10 cellular contexts compared by ENCODE assay signal in genomic region chr19:32346901-32347300, GRCh38. TPM values are rescaled to one million over a fixed set of nuclear protein-coding genes. Genes with fewer than 3 reads are reported as not detected.
DNase-seq lines count a peak whose midpoint lies in the region; ATAC-seq and TF ChIP-seq lines count a peak whose summit lies in the region.
"Had no signal": no experiment of that assay in that cellular context is flagged by ENCODE, and none has a peak within 500 bp of the region (broad histone marks: within the 10 kb centered on the region; RNA-seq: fewer than 3 reads in every experiment).

No MANE protein-coding gene starts in this region.

- ATAC-seq in heart left ventricle: no peak
- ATAC-seq in left cardiac atrium: no peak
- ATAC-seq in lower lobe of right lung: no peak
- no peak for ATAC-seq in GM19467 (IDR thresholded peaks at IDR 0.05; ENCODE audit: unreplicated experiment)

- H3K36me3 ChIP-seq in heart left ventricle (peaks cover 0 to 37% (median 24%) of the 10 kb centered on the region in 9 donors), ascending aorta (no peaks in the 10 kb centered on the region), lower lobe of right lung (peaks cover 15% of the 10 kb centered on the region), uterus (no peaks in the 10 kb centered on the region)

- H3K9me3 ChIP-seq in heart left ventricle (no peaks in the 10 kb centered on the region), ascending aorta (no peaks in the 10 kb centered on the region), lower lobe of right lung (no peaks in the 10 kb centered on the region), uterus (no peaks in the 10 kb centered on the region)

- H3K27ac ChIP-seq in heart left ventricle (peak overlapping the region in 1 of 12 donors; percentile 83), ascending aorta (no peak overlapping the region), lower lobe of right lung (no peak overlapping the region), uterus (no peak overlapping the region)

- H3K4me3 ChIP-seq in heart left ventricle (peak overlapping the region in 10 of 12 donors; percentile 73 to 93 (median 82)), ascending aorta (peak overlapping the region; percentile 67 to 94), lower lobe of right lung (peak overlapping the region; percentile 92), uterus (peak overlapping the region; percentile 90)

- TF ChIP-seq POLR2A in heart left ventricle (IDR thresholded peaks at IDR 0.05) (no peak), uterus (IDR thresholded peaks at IDR 0.05) (no peak)

- intact Hi-C loops in heart left ventricle (cut with DNase I): loop anchor here in 6 of 10 donors (5.0 to 10.0 kb wide), 3 partner anchors 58 to 235 kb away; partner anchors contain the start of genes DPY19L3 (in 5 of the 6) and PDCD5 (in 1 of the 6)
- intact Hi-C loops in left cardiac atrium (cut with DNase I): loop anchor here in 1 of 2 donors (10.0 kb wide), 1 partner anchor 1682 kb away; no protein-coding TSS in a partner anchor
- intact Hi-C loops in ascending aorta (cut with DNase I): loop anchor here (5.0 to 10.0 kb wide), 2 partner anchors 330 to 1002 kb away; partner anchors contain the start of genes ANKRD27, RGS9BP and TSHZ3
- intact Hi-C loops in lower lobe of right lung (cut with DNase I): no loop called here
- intact Hi-C loops in uterus (cut with DNase I; ENCODE audit: low total_unique reads): no loop called here

- TF ChIP-seq CTCF in heart left ventricle (IDR thresholded peaks at IDR 0.05) (no peak), ascending aorta (IDR thresholded peaks at IDR 0.05) (no peak), lower lobe of right lung (IDR thresholded peaks at IDR 0.05) (no peak), uterus (IDR thresholded peaks at IDR 0.05) (no peak)

- 73 to 81% (median 76%) methylated on average over 3 of the region's 3 CpGs for WGBS in heart left ventricle, 4 donors

- peaks cover 0 to 68% (median 0%) of the 10 kb centered on the region in 9 donors for H3K27me3 ChIP-seq in heart left ventricle
- H3K27me3 ChIP-seq in ascending aorta: no peaks in the 10 kb centered on the region
- peaks cover 4% of the 10 kb centered on the region for H3K27me3 ChIP-seq in lower lobe of right lung (ENCODE audit: low read depth)
- no peaks in the 10 kb centered on the region for H3K27me3 ChIP-seq in uterus

- H3K4me1 ChIP-seq in heart left ventricle (peaks cover 0 to 52% (median 38%) of the 10 kb centered on the region in 12 donors), ascending aorta (peaks cover 3 to 27% of the 10 kb centered on the region in 2 donors), lower lobe of right lung (peaks cover 35% of the 10 kb centered on the region), uterus (peaks cover 0 to 11% of the 10 kb centered on the region in 2 donors)

- DNase-seq in heart left ventricle: no peak
- DNase-seq in left cardiac atrium: no peak
- no peak for DNase-seq in ascending aorta (ENCODE audit: low spot score in 2 of 2)
- DNase-seq in lower lobe of right lung: no peak
- DNase-seq in uterus: no peak
- no peak for DNase-seq in dedifferentiated amniotic fluid mesenchymal stem cell (ENCODE audit: extremely low spot score)
- no peak for DNase-seq in activated CD8-positive, alpha-beta memory T cell treated with anti-CD3 and anti-CD28 coated beads, Interleukin-2, amount 50 U/mL, for 48 hours
- DNase-seq: aorta, NCI-H526 had no signal

RNA-seq across cellular contexts. Expression of gene ZNF507, which starts 1.5 kb away (rescaled TPM):
- total RNA-seq in heart left ventricle: 10 to 100 TPM in 8 of 9 donors, 1 to 10 TPM in 1; 9.1 to 27.3 (median 17.3) TPM
- 1 to 10 TPM; 4.2 to 7.7 TPM for polyA plus RNA-seq in heart left ventricle
- 10 to 100 TPM; 14.3 to 14.7 TPM for total RNA-seq in left cardiac atrium
- 6.4 TPM for total RNA-seq in ascending aorta
- 19.3 TPM for total RNA-seq in lower lobe of right lung
- total RNA-seq in uterus: 10 to 100 TPM; 10.5 to 37.4 (median 28.2) TPM

RNA-seq across cellular contexts. Expression of gene DPY19L3, which starts 58.7 kb away (rescaled TPM):
- total RNA-seq in heart left ventricle (10 to 100 TPM in 4 of 9 donors, 1 to 10 TPM in 5; 3.6 to 15.2 (median 8.7) TPM), left cardiac atrium (10 to 100 TPM; 13.4 to 13.8 TPM), ascending aorta (115 TPM), lower lobe of right lung (24.9 TPM), uterus (10 to 100 TPM; 10.2 to 58.9 (median 34.7) TPM)
- 1 to 10 TPM; 1.5 to 5.3 TPM for polyA plus RNA-seq in heart left ventricle

Comparison
In these comparisons a context has a peak if more than half of its experiments do, and no peak if none do; other contexts are left out.
1. intact Hi-C loops: an anchor here in heart left ventricle (5.0 to 10.0 kb wide) and ascending aorta (5.0 to 10.0 kb wide); none called in lower lobe of right lung and uterus.